Comparison of ENCODE assay signal across 24 cellular contexts in genomic region chr21:17523007-17523451, GRCh38. TPM values are rescaled to one million over a fixed set of nuclear protein-coding genes. Genes with fewer than 3 reads are reported as not detected.
DNase-seq lines count a peak whose midpoint lies in the region; ATAC-seq and TF ChIP-seq lines count a peak whose summit lies in the region.
"Had no signal": no experiment of that assay in that cellular context is flagged by ENCODE, and none has a peak within 500 bp of the region (broad histone marks: within the 10 kb centered on the region; RNA-seq: fewer than 3 reads in every experiment).

No MANE protein-coding gene starts in this region.

- POLR2A ChIA-PET in Caco-2 (lab: Charles Lee), result no interaction called here
- POLR2A ChIA-PET in WTC11 (lab: Charles Lee), result no interaction called here

- H3K4me3 ChIP-seq in Caco-2 (ENCODE audit: low read depth, low read length) (no peak overlapping the region), right lobe of liver (no peak overlapping the region)
- H3K4me3 ChIP-seq: cardiac muscle cell, gastrocnemius medialis had no signal

- DNase-seq in Caco-2, result peak; percentile 72 to 77
- peak; percentile 67 for DNase-seq in LoVo (ENCODE audit: low spot score)
- DNase-seq in WTC11 (ENCODE audit: low spot score), result no peak
- peak in 1 of 3 donors; percentile 60 for DNase-seq in right lobe of liver
- DNase-seq in activated CD4-positive, alpha-beta T cell treated with anti-CD3 and anti-CD28 coated beads for 4 hours, result no peak
- DNase-seq in NCI-H2081 (lab: John Stamatoyannopoulos, UW), result no peak
- DNase-seq in Right ventricle myocardium inferior (ENCODE audit: missing footprints), result no peak
- no peak for DNase-seq in activated naive CD4-positive, alpha-beta T cell treated with anti-CD3 and anti-CD28 coated beads, Interleukin-2, amount 10 ng/mL, durations not matched to agents 7 days and 5 days
- DNase-seq: activated CD8-positive, alpha-beta T cell treated with anti-CD3 and anti-CD28 coated beads for 36 hours; amygdala; CD4-positive, alpha-beta T cell; gastrocnemius medialis; GOT3; islet precursor cell; KBM-7; MV-4-11; NCI-H2029; NCI-H774; posterior cingulate gyrus had no signal

- intact Hi-C loops in Caco-2 (cut with micrococcal nuclease; ENCODE audit: unreplicated experiment), result loop anchor here (1.0 to 10.0 kb wide), 5 partner anchors 10 to 192 kb away; partner anchors contain the start of gene CXADR
- intact Hi-C loops in right lobe of liver (cut with DNase I), result no loop called here
- intact Hi-C loops in Right ventricle myocardium inferior (cut with DNase I), result no loop called here

- peaks cover 60% of the 10 kb centered on the region for H3K36me3 Mint-ChIP-seq in Caco-2 (ENCODE audit: insufficient read depth, unreplicated experiment)
- peaks cover 6% of the 10 kb centered on the region; the same call in 1 of the 2 replicates for H3K36me3 Mint-ChIP-seq in WTC11
- H3K36me3 Mint-ChIP-seq in activated naive CD4-positive, alpha-beta T cell treated with anti-CD3 and anti-CD28 coated beads, Interleukin-2, amount 10 ng/mL, durations not matched to agents 7 days and 5 days, result no peaks in the 10 kb centered on the region
- H3K36me3 Mint-ChIP-seq: memory B cell; natural killer cell treated with Interleukin-12 subunit alpha and Interleukin-12 subunit beta and Interleukin-15 and Interleukin-18, amount 100 ng/mL, for 72 hours; stimulated activated memory B cell treated with anti-CD40 and anti-IgM and Interleukin-4, amounts not matched to agents 10 μg/mL and 1 μg/mL and 100 μg/mL, for 72 hours had no signal

- peaks cover 55% of the 10 kb centered on the region for H3K4me1 Mint-ChIP-seq in Caco-2 (ENCODE audit: low read depth, unreplicated experiment)
- H3K4me1 Mint-ChIP-seq in WTC11, result peaks cover 72% of the 10 kb centered on the region
- no peaks in the 10 kb centered on the region for H3K4me1 Mint-ChIP-seq in activated naive CD4-positive, alpha-beta T cell treated with anti-CD3 and anti-CD28 coated beads, Interleukin-2, amount 10 ng/mL, durations not matched to agents 7 days and 5 days
- H3K4me1 Mint-ChIP-seq: memory B cell; stimulated activated memory B cell treated with anti-CD40 and anti-IgM and Interleukin-4, amounts not matched to agents 10 μg/mL and 1 μg/mL and 100 μg/mL, for 72 hours had no signal

- CTCF ChIA-PET in Caco-2 (lab: Charles Lee) (interaction anchor here (0.6 to 1.2 kb wide), 2 partner anchors 10 to 32 kb away, joined by 3 to 4 read pairs; no protein-coding TSS in a partner anchor), WTC11 (lab: Charles Lee) (interaction anchor here (1.4 kb wide), 1 partner anchor 136 kb away, joined by 4 read pairs; no protein-coding TSS in a partner anchor)
- CTCF ChIA-PET in activated naive CD4-positive, alpha-beta T cell treated with anti-CD3 and anti-CD28 coated beads, Interleukin-2, amount 10 ng/mL, durations not matched to agents 7 days and 5 days (lab: Charles Lee), result no interaction called here

- 21% methylated on average over 2 of the region's 2 CpGs for WGBS in right lobe of liver (ENCODE audit: insufficient coverage, low coverage, low lambda C conversion rate, missing lambda C conversion rate)

- no TSS peak for BruUV-seq in Caco-2 (replicated peaks; lab: Mats Ljungman, UMichigan)

- H3K27ac Mint-ChIP-seq in Caco-2 (ENCODE audit: unreplicated experiment) (peak overlapping the region; percentile 71), WTC11 (peak overlapping the region; percentile 5)
- no peak overlapping the region for H3K27ac Mint-ChIP-seq in activated naive CD4-positive, alpha-beta T cell treated with anti-CD3 and anti-CD28 coated beads, Interleukin-2, amount 10 ng/mL, durations not matched to agents 7 days and 5 days
- H3K27ac Mint-ChIP-seq: activated CD8-positive, alpha-beta T cell treated with anti-CD3 and anti-CD28 coated beads for 36 hours; CD4-positive, alpha-beta T cell; memory B cell; natural killer cell treated with Interleukin-12 subunit alpha and Interleukin-12 subunit beta and Interleukin-15 and Interleukin-18, amount 100 ng/mL, for 72 hours; stimulated activated memory B cell treated with anti-CD40 and anti-IgM and Interleukin-4, amounts not matched to agents 10 μg/mL and 1 μg/mL and 100 μg/mL, for 72 hours; T-helper 2 cell treated with Interferon-gamma antibody and Interleukin-4, amounts not matched to agents 5 μg/mL and 100 μg/mL, for 36 hours had no signal

- H3K4me1 ChIP-seq in Caco-2 (peaks cover 91% of the 10 kb centered on the region), right lobe of liver (peaks cover 0 to 36% (median 16%) of the 10 kb centered on the region in 4 donors)
- H3K4me1 ChIP-seq: gastrocnemius medialis had no signal

- TF ChIP-seq CTCF in Caco-2 (IDR thresholded peaks at IDR 0.05; ENCODE audit: insufficient read depth in 1 of 2, low read depth in 1 of 2, low read length in 1 of 2, severe bottlenecking in 1 of 2, unreplicated experiment in 1 of 2), result no peak
- no peak for TF ChIP-seq CTCF in WTC11 (IDR thresholded peaks at IDR 0.05)
- TF ChIP-seq CTCF in right lobe of liver (IDR thresholded peaks at IDR 0.05), result no peak

- H3K9me3 ChIP-seq in Caco-2 (no peaks in the 10 kb centered on the region), right lobe of liver (no peaks in the 10 kb centered on the region)
- H3K9me3 ChIP-seq: gastrocnemius medialis had no signal

- H3K27me3 ChIP-seq in Caco-2 (replicated peaks; ENCODE audit: control insufficient read depth, insufficient read depth, low read length), result no peaks in the 10 kb centered on the region
- no peaks in the 10 kb centered on the region for H3K27me3 ChIP-seq in right lobe of liver
- H3K27me3 ChIP-seq: cardiac muscle cell, gastrocnemius medialis had no signal

- H3K9me3 Mint-ChIP-seq in Caco-2 (ENCODE audit: unreplicated experiment), result no peaks in the 10 kb centered on the region
- H3K9me3 Mint-ChIP-seq in WTC11, result no peaks in the 10 kb centered on the region
- no peaks in the 10 kb centered on the region for H3K9me3 Mint-ChIP-seq in activated naive CD4-positive, alpha-beta T cell treated with anti-CD3 and anti-CD28 coated beads, Interleukin-2, amount 10 ng/mL, durations not matched to agents 7 days and 5 days
- H3K9me3 Mint-ChIP-seq: activated CD8-positive, alpha-beta T cell treated with anti-CD3 and anti-CD28 coated beads for 36 hours; CD4-positive, alpha-beta T cell; memory B cell; natural killer cell treated with Interleukin-12 subunit alpha and Interleukin-12 subunit beta and Interleukin-15 and Interleukin-18, amount 100 ng/mL, for 72 hours; stimulated activated memory B cell treated with anti-CD40 and anti-IgM and Interleukin-4, amounts not matched to agents 10 μg/mL and 1 μg/mL and 100 μg/mL, for 72 hours; T-helper 2 cell treated with Interferon-gamma antibody and Interleukin-4, amounts not matched to agents 5 μg/mL and 100 μg/mL, for 36 hours had no signal

- H3K4me3 Mint-ChIP-seq in Caco-2 (ENCODE audit: unreplicated experiment), result peak overlapping the region; percentile 64
- no peak overlapping the region for H3K4me3 Mint-ChIP-seq in WTC11
- H3K4me3 Mint-ChIP-seq in activated naive CD4-positive, alpha-beta T cell treated with anti-CD3 and anti-CD28 coated beads, Interleukin-2, amount 10 ng/mL, durations not matched to agents 7 days and 5 days, result no peak overlapping the region
- H3K4me3 Mint-ChIP-seq: activated CD8-positive, alpha-beta T cell treated with anti-CD3 and anti-CD28 coated beads for 36 hours; CD4-positive, alpha-beta T cell; memory B cell; natural killer cell treated with Interleukin-12 subunit alpha and Interleukin-12 subunit beta and Interleukin-15 and Interleukin-18, amount 100 ng/mL, for 72 hours; stimulated activated memory B cell treated with anti-CD40 and anti-IgM and Interleukin-4, amounts not matched to agents 10 μg/mL and 1 μg/mL and 100 μg/mL, for 72 hours; T-helper 2 cell treated with Interferon-gamma antibody and Interleukin-4, amounts not matched to agents 5 μg/mL and 100 μg/mL, for 36 hours had no signal

- H3K27ac ChIP-seq in right lobe of liver, result peak overlapping the region in 2 of 3 donors; percentile 39 to 83
- H3K27ac ChIP-seq: cardiac muscle cell, gastrocnemius medialis had no signal

- no peak for TF ChIP-seq POLR2A in right lobe of liver (IDR thresholded peaks at IDR 0.05)

- H3K36me3 ChIP-seq in Caco-2 (ENCODE audit: control insufficient read depth, insufficient read depth, low read length) (no peaks in the 10 kb centered on the region), right lobe of liver (no peaks in the 10 kb centered on the region)
- H3K36me3 ChIP-seq: gastrocnemius medialis had no signal

- ATAC-seq in WTC11, result no peak
- peak; percentile 82 to 91 (median 86) for ATAC-seq in right lobe of liver
- no peak for ATAC-seq in Right ventricle myocardium inferior
- ATAC-seq: activated CD8-positive, alpha-beta T cell treated with anti-CD3 and anti-CD28 coated beads for 36 hours; gastrocnemius medialis; natural killer cell treated with Interleukin-12 subunit alpha and Interleukin-12 subunit beta and Interleukin-15 and Interleukin-18, amount 100 ng/mL, for 72 hours; stimulated activated memory B cell treated with anti-CD40 and anti-IgM and Interleukin-4, amounts not matched to agents 10 μg/mL and 1 μg/mL and 100 μg/mL, for 72 hours had no signal

- no peaks in the 10 kb centered on the region for H3K27me3 Mint-ChIP-seq in Caco-2 (ENCODE audit: insufficient read depth, unreplicated experiment)
- H3K27me3 Mint-ChIP-seq in WTC11 (ENCODE audit: low read depth), result no peaks in the 10 kb centered on the region
- H3K27me3 Mint-ChIP-seq in activated naive CD4-positive, alpha-beta T cell treated with anti-CD3 and anti-CD28 coated beads, Interleukin-2, amount 10 ng/mL, durations not matched to agents 7 days and 5 days, result peaks cover 7% of the 10 kb centered on the region
- H3K27me3 Mint-ChIP-seq: stimulated activated memory B cell treated with anti-CD40 and anti-IgM and Interleukin-4, amounts not matched to agents 10 μg/mL and 1 μg/mL and 100 μg/mL, for 72 hours had no signal

TF ChIP-seq in WTC11, 78 proteins besides CTCF, POLR2A, EP300 and RAD21:
- TF ChIP-seq GABPB1 (CRISPR knock-in tag; IDR thresholded peaks at IDR 0.05), result peak; percentile 91
- TF ChIP-seq, protein P1, sequence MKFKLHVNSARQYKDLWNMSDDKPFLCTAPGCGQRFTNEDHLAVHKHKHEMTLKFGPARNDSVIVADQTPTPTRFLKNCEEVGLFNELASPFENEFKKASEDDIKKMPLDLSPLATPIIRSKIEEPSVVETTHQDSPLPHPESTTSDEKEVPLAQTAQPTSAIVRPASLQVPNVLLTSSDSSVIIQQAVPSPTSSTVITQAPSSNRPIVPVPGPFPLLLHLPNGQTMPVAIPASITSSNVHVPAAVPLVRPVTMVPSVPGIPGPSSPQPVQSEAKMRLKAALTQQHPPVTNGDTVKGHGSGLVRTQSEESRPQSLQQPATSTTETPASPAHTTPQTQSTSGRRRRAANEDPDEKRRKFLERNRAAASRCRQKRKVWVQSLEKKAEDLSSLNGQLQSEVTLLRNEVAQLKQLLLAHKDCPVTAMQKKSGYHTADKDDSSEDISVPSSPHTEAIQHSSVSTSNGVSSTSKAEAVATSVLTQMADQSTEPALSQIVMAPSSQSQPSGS (CRISPR knock-in tag; IDR thresholded peaks at IDR 0.05; ENCODE audit: borderline replicate concordance, low read depth), result no peak
- no peak for TF ChIP-seq PRRX2 (CRISPR knock-in tag; IDR thresholded peaks at IDR 0.05)

RNA-seq across cellular contexts. Expression of gene CXADR, which starts 10.2 kb away (rescaled TPM):
- total RNA-seq in Caco-2 (2022), result 98.6 and 102 TPM in 2 replicates
- total RNA-seq in WTC11 (2021), result 119 to 125 TPM (median 119 TPM) in 3 replicates
- total RNA-seq in right lobe of liver, result 10 to 100 TPM; 22.9 to 48.4 (median 30.5) TPM
- 25.5 TPM for total RNA-seq in Right ventricle myocardium inferior
- total RNA-seq: natural killer cell treated with Interleukin-12 subunit alpha and Interleukin-12 subunit beta and Interleukin-15 and Interleukin-18, amount 100 ng/mL, for 72 hours had no signal

Comparison
In these comparisons a context has a peak if more than half of its experiments do, and no peak if none do; other contexts are left out.
1. DNase-seq: peak in Caco-2 (2 of 2) and LoVo (single experiment); none in WTC11 (single experiment), activated CD4-positive, alpha-beta T cell treated with anti-CD3 and anti-CD28 coated beads for 4 hours (0 of 2), NCI-H2081 (0 of 2), Right ventricle myocardium inferior (single experiment) and activated naive CD4-positive, alpha-beta T cell treated with anti-CD3 and anti-CD28 coated beads, Interleukin-2, amount 10 ng/mL, durations not matched to agents 7 days and 5 days (single experiment).
2. ATAC-seq: peak in right lobe of liver (4 of 4); none in WTC11 (single experiment) and Right ventricle myocardium inferior (single experiment).